Comparison of ENCODE assay signal across 1 cellular context in genomic region chr2:27844821-27845255, GRCh38.
TF ChIP-seq lines count a peak whose summit lies in the region.

No MANE protein-coding gene starts in this region.

TF ChIP-seq in IMR-90, 13 proteins besides CTCF, POLR2A, EP300 and RAD21:
- no peak for TF ChIP-seq MAFK (IDR thresholded peaks at IDR 0.05; ENCODE audit: low read depth, low read length)
- TF ChIP-seq RFX5 (IDR thresholded peaks at IDR 0.05; ENCODE audit: low read depth, low read length): no peak
- no peak for TF ChIP-seq SMC3 (IDR thresholded peaks at IDR 0.05; ENCODE audit: low read depth, low read length)
- TF ChIP-seq CEBPB (IDR thresholded peaks at IDR 0.05; ENCODE audit: low read depth, low read length): no peak
- no peak for TF ChIP-seq BHLHE40 (IDR thresholded peaks at IDR 0.05; ENCODE audit: low read depth, low read length)
- no peak for TF ChIP-seq RCOR1 (IDR thresholded peaks at IDR 0.05; ENCODE audit: insufficient replicate concordance, low read length)
- no peak for TF ChIP-seq CHD1 (IDR thresholded peaks at IDR 0.05; ENCODE audit: low read depth, low read length)
- TF ChIP-seq ELK1 (IDR thresholded peaks at IDR 0.05; ENCODE audit: borderline replicate concordance, low read depth, low read length): no peak
- no peak for TF ChIP-seq NFE2L2 (IDR thresholded peaks at IDR 0.05; ENCODE audit: low read depth, low read length)
- no peak for TF ChIP-seq USF2 (IDR thresholded peaks at IDR 0.05; ENCODE audit: low read depth, low read length)
- no peak for TF ChIP-seq MXI1 (IDR thresholded peaks at IDR 0.05; ENCODE audit: borderline replicate concordance, low read depth, low read length)
- TF ChIP-seq MAZ (IDR thresholded peaks at IDR 0.05; ENCODE audit: borderline replicate concordance, low read depth, low read length): no peak
- no peak for TF ChIP-seq FOS (IDR thresholded peaks at IDR 0.05; ENCODE audit: low read depth, low read length)
